Comparison of ENCODE assay signal across 8 cellular contexts in the genomic region with DNA sequence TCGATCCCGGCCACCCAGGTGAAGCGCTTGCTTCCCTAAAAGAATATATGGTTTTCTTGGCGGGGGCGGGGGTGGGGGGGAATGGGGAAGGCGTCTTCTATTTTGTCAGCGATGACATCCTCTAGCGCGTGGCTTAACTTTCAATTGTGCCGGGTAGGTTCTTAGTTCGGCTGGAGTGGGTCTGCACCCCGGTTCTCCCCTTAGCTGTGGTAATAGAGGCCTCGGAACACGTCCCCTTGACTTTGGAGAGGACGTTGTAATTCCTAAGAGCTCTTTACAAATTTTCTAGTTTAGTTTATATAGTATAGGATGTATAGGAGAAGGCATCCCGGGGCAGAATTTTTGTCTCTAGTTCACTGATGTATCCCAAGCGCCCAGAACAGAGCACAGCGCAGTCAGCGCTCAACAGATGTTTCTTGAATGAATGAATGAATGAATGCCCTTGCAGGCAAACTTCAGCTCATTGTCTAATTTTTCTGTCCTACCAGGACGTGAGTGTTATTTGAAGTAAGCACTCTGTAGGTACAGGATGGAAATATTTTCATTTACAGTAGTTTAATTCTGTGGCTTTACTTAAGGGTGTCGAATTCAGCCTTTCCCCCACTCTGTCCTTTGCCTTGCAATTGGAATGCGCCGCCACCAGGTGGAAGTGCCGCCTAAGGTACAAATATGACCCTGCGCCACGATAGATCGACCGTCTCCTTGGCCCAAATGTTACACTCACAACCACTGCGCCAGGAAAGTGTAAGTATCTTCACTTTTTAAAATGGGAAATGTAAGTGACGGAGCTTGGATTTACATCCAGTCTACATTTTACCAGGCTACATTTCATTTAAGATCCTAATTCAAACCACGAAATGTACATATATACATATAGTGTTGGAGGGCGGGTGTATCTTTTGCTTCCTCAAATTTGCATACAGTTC. TPM values are rescaled to one million over a fixed set of nuclear protein-coding genes. Genes with fewer than 3 reads are reported as not detected.
DNase-seq lines count a peak whose midpoint lies in the region; ATAC-seq and FAIRE-seq lines count a peak whose summit lies in the region.

No MANE protein-coding gene starts in this region.

- no CpG with 5 or more reads among the region's 32 CpGs for WGBS in mesendoderm (ENCODE audit: extremely low coverage, insufficient coverage, low lambda C conversion rate)

- peak; percentile 57 to 84 (median 67) for DNase-seq in CD8-positive, alpha-beta memory T cell
- peak; percentile 65 for DNase-seq in HK-2 (ENCODE audit: unreplicated experiment)
- DNase-seq in NCI-H82 treated with DMSO at 0.1 percent for 48 hours (lab: John Stamatoyannopoulos, UW; ENCODE audit: unreplicated experiment), result peak; percentile 61
- peak; percentile 86 for DNase-seq in activated CD8-positive, alpha-beta memory T cell treated with anti-CD3 and anti-CD28 coated beads, Interleukin-2, amount 10 ng/mL, durations not matched to agents 7 days and 5 days
- peak; percentile 86 for DNase-seq in mesendoderm
- DNase-seq in stimulated activated CD8-positive, alpha-beta memory T cell treated with anti-CD3 and anti-CD28 coated beads, Interleukin-12 subunit alpha, Interleukin-12 subunit beta, amount 100 ng/mL, for 4 hours (ENCODE audit: low read depth), result peak; percentile 55

- peaks cover 6% of the 10 kb centered on the region for H3K36me3 ChIP-seq in CD8-positive, alpha-beta memory T cell (ENCODE audit: insufficient read depth, low read length)
- H3K36me3 ChIP-seq in mesendoderm (ENCODE audit: control insufficient read depth, insufficient read depth, low read length), result no peaks in the 10 kb centered on the region

- H3K23ac ChIP-seq in mesendoderm (ENCODE audit: low read length), result no peak overlapping the region

- peaks cover 0 to 1% of the 10 kb centered on the region in 2 donors for H3K27me3 Mint-ChIP-seq in CD8-positive, alpha-beta memory T cell
- no peaks in the 10 kb centered on the region for H3K27me3 Mint-ChIP-seq in activated CD8-positive, alpha-beta memory T cell treated with anti-CD3 and anti-CD28 coated beads, Interleukin-2, amount 10 ng/mL, durations not matched to agents 7 days and 5 days

- peak; percentile 72 for ATAC-seq in GM19463 (IDR thresholded peaks at IDR 0.05; ENCODE audit: unreplicated experiment)
- ATAC-seq in activated CD8-positive, alpha-beta memory T cell treated with anti-CD3 and anti-CD28 coated beads, Interleukin-2, amount 10 ng/mL, durations not matched to agents 7 days and 5 days, result peak; percentile 74

- peak; percentile 89 for FAIRE-seq in endometrium (lab: Jason Lieb, UNC)

- H3K9me3 Mint-ChIP-seq in CD8-positive, alpha-beta memory T cell, result no peaks in the 10 kb centered on the region
- H3K9me3 Mint-ChIP-seq in activated CD8-positive, alpha-beta memory T cell treated with anti-CD3 and anti-CD28 coated beads, Interleukin-2, amount 10 ng/mL, durations not matched to agents 7 days and 5 days (ENCODE audit: low read depth), result no peaks in the 10 kb centered on the region

- H3K4me3 Mint-ChIP-seq in CD8-positive, alpha-beta memory T cell, result peak overlapping the region; percentile 95 to 100 (median 100)
- H3K4me3 Mint-ChIP-seq in activated CD8-positive, alpha-beta memory T cell treated with anti-CD3 and anti-CD28 coated beads, Interleukin-2, amount 10 ng/mL, durations not matched to agents 7 days and 5 days, result peak overlapping the region; percentile 98

- H3K4me1 Mint-ChIP-seq in CD8-positive, alpha-beta memory T cell, result peaks cover 35 to 49% (median 48%) of the 10 kb centered on the region in 3 donors
- peaks cover 37% of the 10 kb centered on the region for H3K4me1 Mint-ChIP-seq in activated CD8-positive, alpha-beta memory T cell treated with anti-CD3 and anti-CD28 coated beads, Interleukin-2, amount 10 ng/mL, durations not matched to agents 7 days and 5 days

- H2BK5ac ChIP-seq in mesendoderm (ENCODE audit: low read length), result no peak overlapping the region

- no peak overlapping the region for H2AK5ac ChIP-seq in mesendoderm (ENCODE audit: low read length)

- peaks cover 8% of the 10 kb centered on the region for H3K79me2 ChIP-seq in mesendoderm (ENCODE audit: control insufficient read depth, insufficient read depth, low read length)

- no peak overlapping the region for H3K56ac ChIP-seq in mesendoderm (ENCODE audit: low read length)

- no peak overlapping the region for H2BK15ac ChIP-seq in mesendoderm (replicated peaks; ENCODE audit: low read depth)

- peak overlapping the region; percentile 83 for H3K27ac ChIP-seq in CD8-positive, alpha-beta memory T cell (ENCODE audit: low read depth, low read length)
- H3K27ac ChIP-seq in mesendoderm (ENCODE audit: low read depth, low read length), result no peak overlapping the region

- peaks cover 11% of the 10 kb centered on the region for H3K4me1 ChIP-seq in CD8-positive, alpha-beta memory T cell (ENCODE audit: insufficient read depth, low read length)
- no peaks in the 10 kb centered on the region for H3K4me1 ChIP-seq in mesendoderm (ENCODE audit: control insufficient read depth, low read depth, low read length)

- peak overlapping the region; percentile 68 for H3K4me3 ChIP-seq in CD8-positive, alpha-beta memory T cell (ENCODE audit: low read length)
- peak overlapping the region; percentile 38 for H3K4me3 ChIP-seq in mesendoderm (ENCODE audit: low read length)

- no peak overlapping the region for H3K18ac ChIP-seq in mesendoderm (ENCODE audit: low read length)

- peak overlapping the region; percentile 52 for H3K9ac ChIP-seq in mesendoderm (ENCODE audit: low read length)

- POLR2A ChIA-PET in CD8-positive, alpha-beta memory T cell (lab: Charles Lee), result interaction anchor here (1.5 to 2.4 kb wide), 2 partner anchors 41 to 127 kb away, joined by 3 to 10 read pairs; partner anchors contain the start of genes ATP5PF and GABPA

- H3K9me3 ChIP-seq in CD8-positive, alpha-beta memory T cell (ENCODE audit: low read length), result no peaks in the 10 kb centered on the region

- no peak overlapping the region for H3K4ac ChIP-seq in mesendoderm (ENCODE audit: low read depth, low read length)

- H4K5ac ChIP-seq in mesendoderm (ENCODE audit: low read length), result no peak overlapping the region

- peak overlapping the region; percentile 2 for H3K4me2 ChIP-seq in mesendoderm (ENCODE audit: low read length)

- peak overlapping the region; percentile 56 to 100 (median 79) for H3K27ac Mint-ChIP-seq in CD8-positive, alpha-beta memory T cell
- H3K27ac Mint-ChIP-seq in activated CD8-positive, alpha-beta memory T cell treated with anti-CD3 and anti-CD28 coated beads, Interleukin-2, amount 10 ng/mL, durations not matched to agents 7 days and 5 days, result peak overlapping the region; percentile 98

- no peaks in the 10 kb centered on the region for H3K27me3 ChIP-seq in CD8-positive, alpha-beta memory T cell (ENCODE audit: insufficient read depth, low read length, poor library complexity, severe bottlenecking)
- no peaks in the 10 kb centered on the region for H3K27me3 ChIP-seq in mesendoderm (ENCODE audit: insufficient read depth, low read length, poor library complexity)

- H3K79me1 ChIP-seq in mesendoderm (ENCODE audit: low read length), result peaks cover 10% of the 10 kb centered on the region

- H3K36me3 Mint-ChIP-seq in CD8-positive, alpha-beta memory T cell, result peaks cover 0 to 34% (median 2%) of the 10 kb centered on the region in 3 donors
- peaks cover 16% of the 10 kb centered on the region for H3K36me3 Mint-ChIP-seq in activated CD8-positive, alpha-beta memory T cell treated with anti-CD3 and anti-CD28 coated beads, Interleukin-2, amount 10 ng/mL, durations not matched to agents 7 days and 5 days

- H4K8ac ChIP-seq in mesendoderm (ENCODE audit: low read depth, low read length), result no peak overlapping the region

- no peak overlapping the region for H2BK120ac ChIP-seq in mesendoderm (ENCODE audit: low read depth, low read length)

- CTCF ChIA-PET in CD8-positive, alpha-beta memory T cell (lab: Charles Lee), result interaction anchor here (0.7 to 2.3 kb wide), 29 partner anchors 9 to 277 kb away, joined by 3 to 19 read pairs (median 3); partner anchors contain the start of genes ATP5PF, GABPA and JAM2
- CTCF ChIA-PET in activated CD8-positive, alpha-beta memory T cell treated with anti-CD3 and anti-CD28 coated beads, Interleukin-2, amount 10 ng/mL, durations not matched to agents 7 days and 5 days (lab: Charles Lee), result interaction anchor here (0.7 to 2.7 kb wide), 46 partner anchors 9 to 1109 kb away, joined by 3 to 17 read pairs (median 4); partner anchors contain the start of genes ATP5PF, GABPA and JAM2

RNA-seq across cellular contexts. Expression of gene MRPL39, which starts 0.8 kb away (rescaled TPM):
- total RNA-seq in CD8-positive, alpha-beta memory T cell, result 10 to 100 TPM; 81.1 to 85.5 TPM
- polyA plus RNA-seq in CD8-positive, alpha-beta memory T cell, result 39.3 TPM
- 10 to 100 TPM; 43.5 to 44.8 TPM for total RNA-seq in activated CD8-positive, alpha-beta memory T cell treated with anti-CD3 and anti-CD28 coated beads, Interleukin-2, amount 10 ng/mL, durations not matched to agents 7 days and 5 days
- polyA plus RNA-seq in mesendoderm (2013, experiment 1 of 2), result 64.6 TPM
- 62.7 TPM for polyA plus RNA-seq in mesendoderm (2013, experiment 2 of 2)

RNA-seq across cellular contexts. Expression of gene JAM2, which starts 31.0 kb away (rescaled TPM):
- 1 to 10 TPM; 1.2 to 1.4 TPM for total RNA-seq in CD8-positive, alpha-beta memory T cell
- not detected for polyA plus RNA-seq in CD8-positive, alpha-beta memory T cell
- total RNA-seq in activated CD8-positive, alpha-beta memory T cell treated with anti-CD3 and anti-CD28 coated beads, Interleukin-2, amount 10 ng/mL, durations not matched to agents 7 days and 5 days, result under 1 TPM; 0.26 to 0.37 TPM
- 1.8 TPM for polyA plus RNA-seq in mesendoderm (2013, experiment 1 of 2)
- 1.7 TPM for polyA plus RNA-seq in mesendoderm (2013, experiment 2 of 2)
